In genomic region chr19:1942078-1942933, GRCh38 we compare ENCODE assay signal across 8 cellular contexts. TPM values are rescaled to one million over a fixed set of nuclear protein-coding genes. Genes with fewer than 3 reads are reported as not detected.
DNase-seq lines count a peak whose midpoint lies in the region; ATAC-seq and TF ChIP-seq lines count a peak whose summit lies in the region.

No MANE protein-coding gene starts in this region.

- peak; percentile 27 for ATAC-seq in GM21381 (IDR thresholded peaks at IDR 0.05; ENCODE audit: unreplicated experiment)
- no peak for ATAC-seq in GM21526 (IDR thresholded peaks at IDR 0.05; ENCODE audit: low FRiP score, unreplicated experiment)

- DNase-seq in BJ (ENCODE audit: low read depth) (peak; percentile 8), NCI-H69 (lab: John Stamatoyannopoulos, UW) (peak; percentile 84), medulla oblongata (ENCODE audit: extremely low spot score) (peak; percentile 64)
- DNase-seq in activated CD8-positive, alpha-beta memory T cell treated with anti-CD3 and anti-CD28 coated beads for 4 hours (ENCODE audit: low read depth in 2 of 2) = peak; percentile 45 to 62
- DNase-seq in effector CD8-positive, alpha-beta T cell (lab: John Stamatoyannopoulos, UW) = peak; percentile 71
- DNase-seq in stimulated activated CD8-positive, alpha-beta memory T cell treated with anti-CD3 and anti-CD28 coated beads, Interleukin-15, amount 100 ng/mL, for 1 hour (ENCODE audit: low read depth) = peak; percentile 44

- no peaks in the 10 kb centered on the region for H3K27me3 ChIP-seq in BJ (ENCODE audit: control insufficient read depth, insufficient read depth, low read length)

- H3K4me3 ChIP-seq in BJ (ENCODE audit: low read depth, low read length) = peak overlapping the region; percentile 80

- CTCF ChIA-PET in BJ (lab: Yijun Ruan, JAX) = interaction anchor here (1.2 kb wide), 1 partner anchor 93 kb away, joined by 4 read pairs; the partner anchor contains the start of gene REXO1

- POLR2A ChIA-PET in BJ (lab: Charles Lee) = no interaction called here

- no peak for TF ChIP-seq CTCF in BJ (IDR thresholded peaks at IDR 0.05; ENCODE audit: insufficient read depth, low read depth, low read length)

- no peaks in the 10 kb centered on the region; the same call in none of the 2 replicates for H3K36me3 ChIP-seq in BJ (ENCODE audit: control insufficient read depth, insufficient read depth, low read length)

RNA-seq across cellular contexts. Expression of gene CSNK1G2, which starts 1.3 kb away (rescaled TPM):
- 26.1 and 48.1 TPM in 2 replicates for polyA plus RNA-seq in BJ (2011; rRNA removed)
- 39.4 and 43.0 TPM in 2 replicates for polyA minus RNA-seq in BJ (2011; rRNA and poly(A)+ RNA removed)

RNA-seq across cellular contexts. Expression of gene ADAT3, which starts 37.1 kb away (rescaled TPM):
- polyA plus RNA-seq in BJ (2011; rRNA removed) = 0.56 and 0.64 TPM in 2 replicates
- polyA minus RNA-seq in BJ (2011; rRNA and poly(A)+ RNA removed) = 0.36 and 0.66 TPM in 2 replicates

RNA-seq across cellular contexts. Expression of gene SCAMP4, which starts 37.1 kb away (rescaled TPM):
- 6.2 and 13.2 TPM in 2 replicates for polyA plus RNA-seq in BJ (2011; rRNA removed)
- 10.5 and 13.8 TPM in 2 replicates for polyA minus RNA-seq in BJ (2011; rRNA and poly(A)+ RNA removed)

RNA-seq across cellular contexts. Expression of gene ABHD17A, which starts 57.0 kb away (rescaled TPM):
- 34.3 and 48.8 TPM in 2 replicates for polyA plus RNA-seq in BJ (2011; rRNA removed)
- 8.5 and 10.0 TPM in 2 replicates for polyA minus RNA-seq in BJ (2011; rRNA and poly(A)+ RNA removed)

Comparison
In these comparisons a context has a peak if more than half of its experiments do, and no peak if none do; other contexts are left out.
1. DNase-seq: peak in every context shown above with its lines; median percentile 84 in NCI-H69; 71 in effector CD8-positive, alpha-beta T cell; 64 in medulla oblongata; 54 in activated CD8-positive, alpha-beta memory T cell treated with anti-CD3 and anti-CD28 coated beads for 4 hours; 44 in stimulated activated CD8-positive, alpha-beta memory T cell treated with anti-CD3 and anti-CD28 coated beads, Interleukin-15, amount 100 ng/mL, for 1 hour; 8 in BJ.